18 cellular contexts compared by ENCODE assay signal in genomic region chr7:70589590-70589989, GRCh38.
DNase-seq lines count a peak whose midpoint lies in the region; ATAC-seq and TF ChIP-seq lines count a peak whose summit lies in the region.
"Had no signal": no experiment of that assay in that cellular context is flagged by ENCODE, and none has a peak within 500 bp of the region (broad histone marks: within the 10 kb centered on the region; RNA-seq: fewer than 3 reads in every experiment).

No MANE protein-coding gene starts in this region.

- H3K4me1 Mint-ChIP-seq in H9, result peaks cover 54 to 64% of the 10 kb centered on the region in 2 experiments
- H3K4me1 Mint-ChIP-seq in stimulated activated effector memory CD8-positive, alpha-beta T cell treated with anti-CD3 and anti-CD28 coated beads, Interleukin-12 subunit alpha, Interleukin-12 subunit beta, amount 100 ng/mL, for 72 hours, result peaks cover 28% of the 10 kb centered on the region

- no peak overlapping the region for H3K14ac ChIP-seq in H9 (ENCODE audit: insufficient read depth, low read length)

- H3K56ac ChIP-seq in H9 (ENCODE audit: insufficient read length, low read depth, low read length), result no peak overlapping the region

- DNase-seq in H9 (no peak), mesenteric fat pad (ENCODE audit: low spot score) (no peak), NCI-H146 treated with DMSO at 0.1 percent for 48 hours (lab: John Stamatoyannopoulos, UW; ENCODE audit: unreplicated experiment) (no peak), mucosa of gallbladder (ENCODE audit: low spot score) (no peak)
- no peak for DNase-seq in stimulated activated effector memory CD8-positive, alpha-beta T cell treated with anti-CD3 and anti-CD28 coated beads, Interleukin-12 subunit alpha, Interleukin-12 subunit beta, amount 100 ng/mL, for 72 hours (ENCODE audit: low spot score in 2 of 2)
- DNase-seq: CD8-positive, alpha-beta memory T cell; GOT3; HFFc6; MG63; NCI-H1092 treated with DMSO at 0.1 percent for 48 hours; NCI-H1694 treated with DMSO at 0.1 percent for 48 hours; NK-92 treated with Interleukin-12 subunit alpha and Interleukin-12 subunit beta, amount 100 ng/mL, for 24 hours; OCI-M1; RPMI8226; SW 1271 had no signal

- peak overlapping the region in 2 of 3 experiments; percentile 70 to 75; a peak in 3 of 7 replicates for H3K27ac Mint-ChIP-seq in H9
- H3K27ac Mint-ChIP-seq in stimulated activated effector memory CD8-positive, alpha-beta T cell treated with anti-CD3 and anti-CD28 coated beads, Interleukin-12 subunit alpha, Interleukin-12 subunit beta, amount 100 ng/mL, for 72 hours, result no peak overlapping the region
- H3K27ac Mint-ChIP-seq: CD8-positive, alpha-beta memory T cell; HFFc6 had no signal

- no peak overlapping the region for H3K27ac ChIP-seq in H9 (ENCODE audit: insufficient read length, low read depth, low read length)

- no peak overlapping the region for H3K9ac ChIP-seq in H9 (ENCODE audit: extremely low read depth, insufficient read length, low read length)

- H3T11ph ChIP-seq in H9 (ENCODE audit: low read length), result no peak overlapping the region

- H3K4me3 Mint-ChIP-seq in H9, result no peak overlapping the region
- H3K4me3 Mint-ChIP-seq in stimulated activated effector memory CD8-positive, alpha-beta T cell treated with anti-CD3 and anti-CD28 coated beads, Interleukin-12 subunit alpha, Interleukin-12 subunit beta, amount 100 ng/mL, for 72 hours, result no peak overlapping the region
- H3K4me3 Mint-ChIP-seq: CD8-positive, alpha-beta memory T cell; HFFc6 had no signal

- no peak overlapping the region for H2BK15ac ChIP-seq in H9 (ENCODE audit: low read depth, low read length)

- H3K23me2 ChIP-seq in H9 (ENCODE audit: insufficient read length, low read depth, low read length, poor library complexity, severe bottlenecking), result no peaks in the 10 kb centered on the region

- H2AFZ ChIP-seq in H9 (ENCODE audit: low read length), result no peak overlapping the region

- H4K8ac ChIP-seq in H9 (replicated peaks; ENCODE audit: insufficient read length, low read depth, low read length), result no peak overlapping the region

- H2BK5ac ChIP-seq in H9 (ENCODE audit: insufficient read length, low read length), result no peak overlapping the region

- no peak overlapping the region for H4K91ac ChIP-seq in H9 (ENCODE audit: insufficient read length, low read depth, low read length)

- no peak overlapping the region for H4K5ac ChIP-seq in H9 (ENCODE audit: insufficient read length, low read depth, low read length)

- no peak overlapping the region for H3K4me2 ChIP-seq in H9 (ENCODE audit: insufficient read depth, insufficient read length, low read length)

- no peaks in the 10 kb centered on the region for H3K9me3 ChIP-seq in H9 (ENCODE audit: control insufficient read depth, low read depth, low read length)
- H3K9me3 ChIP-seq: MG63 had no signal

- no peak overlapping the region for H2BK120ac ChIP-seq in H9 (ENCODE audit: low read depth, low read length, poor library complexity, severe bottlenecking)

- peak; percentile 69 for ATAC-seq in GM18868 (IDR thresholded peaks at IDR 0.05; ENCODE audit: unreplicated experiment)
- peak; percentile 57 for ATAC-seq in HG03439 (IDR thresholded peaks at IDR 0.05; ENCODE audit: unreplicated experiment)
- peak; percentile 51 for ATAC-seq in stimulated activated effector memory CD8-positive, alpha-beta T cell treated with anti-CD3 and anti-CD28 coated beads, Interleukin-12 subunit alpha, Interleukin-12 subunit beta, amount 100 ng/mL, for 72 hours
- ATAC-seq in GM21528 (IDR thresholded peaks at IDR 0.05; ENCODE audit: low FRiP score, unreplicated experiment), result no peak

- no peak for TF ChIP-seq CTCF in H9 (conservative IDR thresholded peaks at IDR 0.05)

- H2AK5ac ChIP-seq in H9 (ENCODE audit: insufficient read length, low read length), result no peak overlapping the region

- no peaks in the 10 kb centered on the region for H3K9me3 Mint-ChIP-seq in H9
- no peaks in the 10 kb centered on the region for H3K9me3 Mint-ChIP-seq in stimulated activated effector memory CD8-positive, alpha-beta T cell treated with anti-CD3 and anti-CD28 coated beads, Interleukin-12 subunit alpha, Interleukin-12 subunit beta, amount 100 ng/mL, for 72 hours
- H3K9me3 Mint-ChIP-seq: CD8-positive, alpha-beta memory T cell had no signal

- H3K4ac ChIP-seq in H9 (ENCODE audit: low read depth, low read length), result no peak overlapping the region

- H3K27me3 Mint-ChIP-seq in H9 (ENCODE audit: low read depth), result peaks cover 20% of the 10 kb centered on the region

- no CpG with 5 or more reads among the region's 3 CpGs for WGBS in H9 (ENCODE audit: extremely low coverage, insufficient read length, low lambda C conversion rate)

- no peaks in the 10 kb centered on the region; the same call in 1 of the 2 replicates for H3K27me3 ChIP-seq in H9 (ENCODE audit: insufficient read depth, low read length)
- H3K27me3 ChIP-seq: MG63 had no signal

- H3K79me2 ChIP-seq in H9 (ENCODE audit: insufficient read depth, low read length), result no peaks in the 10 kb centered on the region

- no peaks in the 10 kb centered on the region for H3K36me3 Mint-ChIP-seq in H9 (ENCODE audit: insufficient read depth in 1 of 3, low read depth in 3 of 3)
- no peaks in the 10 kb centered on the region for H3K36me3 Mint-ChIP-seq in stimulated activated effector memory CD8-positive, alpha-beta T cell treated with anti-CD3 and anti-CD28 coated beads, Interleukin-12 subunit alpha, Interleukin-12 subunit beta, amount 100 ng/mL, for 72 hours

- peaks cover 3% of the 10 kb centered on the region; the same call in 1 of the 2 replicates for H3K4me1 ChIP-seq in H9 (ENCODE audit: insufficient read depth, low read length)

- no peak overlapping the region for H3K23ac ChIP-seq in H9 (ENCODE audit: insufficient read length, low read depth, low read length)

- H3K18ac ChIP-seq in H9 (ENCODE audit: insufficient read length, low read depth, low read length), result no peak overlapping the region

- peaks cover 3% of the 10 kb centered on the region for H4K20me1 ChIP-seq in H9 (ENCODE audit: control insufficient read depth, insufficient read depth, insufficient read length)

- no peak overlapping the region for H2BK12ac ChIP-seq in H9 (ENCODE audit: insufficient read length, low read depth, low read length)

- H2BK20ac ChIP-seq in H9 (ENCODE audit: low read depth, low read length, poor library complexity, severe bottlenecking), result no peak overlapping the region

- no peaks in the 10 kb centered on the region for H3K79me1 ChIP-seq in H9 (ENCODE audit: insufficient read depth, low read depth, low read length, poor library complexity, severe bottlenecking)
